Comparison of ENCODE assay signal across 8 cellular contexts in genomic region chr19:13102416-13102665, GRCh38. TPM values are rescaled to one million over a fixed set of nuclear protein-coding genes. Genes with fewer than 3 reads are reported as not detected.
DNase-seq lines count a peak whose midpoint lies in the region; ATAC-seq and TF ChIP-seq lines count a peak whose summit lies in the region.

No MANE protein-coding gene starts in this region.

- peaks cover 10% of the 10 kb centered on the region; the same call in 1 of the 2 replicates for H3K36me3 ChIP-seq in BE2C
- H3K36me3 ChIP-seq in naive thymus-derived CD4-positive, alpha-beta T cell (ENCODE audit: control insufficient read depth in 2 of 3, insufficient read depth in 3 of 3, low read length in 3 of 3) = no peaks in the 10 kb centered on the region

- intact Hi-C loops in naive thymus-derived CD4-positive, alpha-beta T cell (cut with micrococcal nuclease) = no loop called here

- H3K9me3 ChIP-seq in BE2C = no peaks in the 10 kb centered on the region
- no peaks in the 10 kb centered on the region for H3K9me3 ChIP-seq in naive thymus-derived CD4-positive, alpha-beta T cell (ENCODE audit: control insufficient read depth in 2 of 3, low read length in 3 of 3)

- ATAC-seq in HG03354 (IDR thresholded peaks at IDR 0.05; ENCODE audit: poor library complexity, severe bottlenecking, unreplicated experiment) = peak; percentile 2
- no peak for ATAC-seq in naive thymus-derived CD4-positive, alpha-beta T cell

- POLR2A ChIA-PET in naive thymus-derived CD4-positive, alpha-beta T cell (lab: Charles Lee) = interaction anchor here (2.0 to 3.5 kb wide), 3 partner anchors 13 to 50 kb away, joined by 9 to 19 read pairs (median 12); partner anchors contain the start of genes NACC1 and TRMT1

- H3K9me3 Mint-ChIP-seq in naive thymus-derived CD4-positive, alpha-beta T cell = peaks cover 0 to 4% (median 0%) of the 10 kb centered on the region in 11 donors

- peaks cover 0 to 7% (median 0%) of the 10 kb centered on the region in 5 donors for H3K36me3 Mint-ChIP-seq in naive thymus-derived CD4-positive, alpha-beta T cell

- H3K27me3 ChIP-seq in BE2C = no peaks in the 10 kb centered on the region
- H3K27me3 ChIP-seq in naive thymus-derived CD4-positive, alpha-beta T cell (ENCODE audit: control insufficient read depth in 2 of 2, insufficient read depth in 2 of 2, low read length in 2 of 2) = no peaks in the 10 kb centered on the region

- H3K27ac ChIP-seq in cingulate gyrus (ENCODE audit: low read depth, low read length) = peak overlapping the region; percentile 81
- peak overlapping the region; percentile 67 for H3K27ac ChIP-seq in naive thymus-derived CD4-positive, alpha-beta T cell (ENCODE audit: low read depth, low read length)

- H3K27ac Mint-ChIP-seq in naive thymus-derived CD4-positive, alpha-beta T cell = peak overlapping the region in 7 of 9 donors; percentile 40 to 90 (median 76)

- peaks cover 16% of the 10 kb centered on the region for H3K4me1 ChIP-seq in BE2C
- H3K4me1 ChIP-seq in naive thymus-derived CD4-positive, alpha-beta T cell (ENCODE audit: control insufficient read depth in 2 of 2, insufficient read depth in 2 of 2, low read length in 2 of 2) = peaks cover 54 to 56% of the 10 kb centered on the region in 2 donors

- peaks cover 0 to 14% (median 6%) of the 10 kb centered on the region in 5 donors for H3K27me3 Mint-ChIP-seq in naive thymus-derived CD4-positive, alpha-beta T cell

- H3K4me1 Mint-ChIP-seq in naive thymus-derived CD4-positive, alpha-beta T cell = peaks cover 4 to 52% (median 42%) of the 10 kb centered on the region in 7 donors

- CTCF ChIA-PET in naive thymus-derived CD4-positive, alpha-beta T cell (lab: Charles Lee) = no interaction called here

- H3K4me3 Mint-ChIP-seq in naive thymus-derived CD4-positive, alpha-beta T cell = peak overlapping the region; percentile 65 to 93 (median 80)

- H3K4me3 ChIP-seq in BE2C (ENCODE audit: low read depth, low read length) = peak overlapping the region; percentile 54
- peak overlapping the region; percentile 63 for H3K4me3 ChIP-seq in naive thymus-derived CD4-positive, alpha-beta T cell (ENCODE audit: low read length)

- no peak for TF ChIP-seq CTCF in BE2C (IDR thresholded peaks at IDR 0.05; ENCODE audit: low read depth, low read length)

- DNase-seq in BE2C = no peak
- DNase-seq in naive thymus-derived CD4-positive, alpha-beta T cell = no peak
- no peak for DNase-seq in DMS 273 treated with DMSO at 0.1 percent for 48 hours (lab: John Stamatoyannopoulos, UW)
- DNase-seq in NCI-H526 treated with DMSO at 0.1 percent for 48 hours (lab: John Stamatoyannopoulos, UW) = no peak
- no peak for DNase-seq in SW 1271 (lab: John Stamatoyannopoulos, UW)
- DNase-seq in NCI-H2107 treated with DMSO at 0.1 percent for 48 hours (lab: John Stamatoyannopoulos, UW; ENCODE audit: unreplicated experiment) = no peak

RNA-seq across cellular contexts. Expression of gene LYL1, which starts 0.3 kb away (rescaled TPM):
- 75.7 TPM for polyA plus RNA-seq in BE2C (2012; ENCODE audit: insufficient read depth, insufficient read length, low read depth)
- 10 to 100 TPM in 1 of 5 experiments, 1 to 10 TPM in 4; 4.6 to 22.6 (median 7.8) TPM for total RNA-seq in naive thymus-derived CD4-positive, alpha-beta T cell
- 1 to 10 TPM; 2.4 to 2.9 TPM for polyA plus RNA-seq in naive thymus-derived CD4-positive, alpha-beta T cell

RNA-seq across cellular contexts. Expression of gene TRMT1, which starts 14.2 kb away (rescaled TPM):
- 98.5 TPM for polyA plus RNA-seq in BE2C (2012; ENCODE audit: insufficient read depth, insufficient read length, low read depth)
- total RNA-seq in naive thymus-derived CD4-positive, alpha-beta T cell = 10 to 100 TPM; 64.2 to 96.4 (median 87.8) TPM
- polyA plus RNA-seq in naive thymus-derived CD4-positive, alpha-beta T cell = 10 to 100 TPM; 22.6 to 36.3 TPM

RNA-seq across cellular contexts. Expression of gene NACC1, which starts 15.7 kb away (rescaled TPM):
- 97.8 TPM for polyA plus RNA-seq in BE2C (2012; ENCODE audit: insufficient read depth, insufficient read length, low read depth)
- 10 to 100 TPM; 18.0 to 72.7 (median 22.4) TPM for total RNA-seq in naive thymus-derived CD4-positive, alpha-beta T cell
- 1 to 10 TPM; 1.7 to 2.0 TPM for polyA plus RNA-seq in naive thymus-derived CD4-positive, alpha-beta T cell

RNA-seq across cellular contexts. Expression of gene STX10, which starts 47.8 kb away (rescaled TPM):
- 274 TPM for polyA plus RNA-seq in BE2C (2012; ENCODE audit: insufficient read depth, insufficient read length, low read depth)
- total RNA-seq in naive thymus-derived CD4-positive, alpha-beta T cell = 10 to 100 TPM; 42.6 to 76.2 (median 68.5) TPM
- 10 to 100 TPM; 45.9 to 63.7 TPM for polyA plus RNA-seq in naive thymus-derived CD4-positive, alpha-beta T cell

RNA-seq across cellular contexts. Expression of gene IER2, which starts 47.9 kb away (rescaled TPM):
- polyA plus RNA-seq in BE2C (2012; ENCODE audit: insufficient read depth, insufficient read length, low read depth) = 291 TPM
- 100 to 1,000 TPM; 135 to 558 (median 246) TPM for total RNA-seq in naive thymus-derived CD4-positive, alpha-beta T cell
- polyA plus RNA-seq in naive thymus-derived CD4-positive, alpha-beta T cell = 100 to 1,000 TPM; 121 to 139 TPM
